In the genomic region with DNA sequence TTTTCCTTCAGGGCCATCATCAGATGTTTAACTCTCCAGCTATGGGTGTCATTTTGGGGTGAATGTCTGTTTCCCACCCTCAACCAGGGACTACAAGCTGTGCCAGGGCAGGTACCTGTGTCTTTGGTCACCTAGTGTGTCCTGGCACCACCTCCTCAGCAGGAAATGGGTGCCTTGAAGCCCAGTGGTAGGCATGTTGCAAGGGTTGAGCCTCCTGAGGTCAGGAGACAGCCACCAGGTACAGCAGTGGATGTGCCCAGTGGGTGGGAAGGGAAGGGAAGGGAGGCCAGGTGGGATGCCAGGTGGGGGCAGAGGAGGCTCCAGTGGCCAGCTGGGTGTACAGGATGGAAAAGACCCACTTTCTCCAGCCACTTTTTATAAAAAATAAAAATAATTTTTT, we compare ENCODE assay signal across 22 cellular contexts. TPM values are rescaled to one million over a fixed set of nuclear protein-coding genes. Genes with fewer than 3 reads are reported as not detected.
DNase-seq lines count a peak whose midpoint lies in the region; ATAC-seq and TF ChIP-seq lines count a peak whose summit lies in the region.
"Had no signal": no experiment of that assay in that cellular context is flagged by ENCODE, and none has a peak within 500 bp of the region (broad histone marks: within the 10 kb centered on the region; RNA-seq: fewer than 3 reads in every experiment).

No MANE protein-coding gene starts in this region.

- no peaks in the 10 kb centered on the region for H3K27me3 ChIP-seq in H9 (ENCODE audit: insufficient read depth, low read length)
- H3K27me3 ChIP-seq in PC-3 (ENCODE audit: low read length) = no peaks in the 10 kb centered on the region
- no peaks in the 10 kb centered on the region for H3K27me3 ChIP-seq in trophoblast cell (ENCODE audit: insufficient read depth, low read length)
- H3K27me3 ChIP-seq: MG63 had no signal

- TF ChIP-seq CTCF in H9 (conservative IDR thresholded peaks at IDR 0.05) = no peak
- TF ChIP-seq CTCF in PC-3 (conservative IDR thresholded peaks at IDR 0.05; ENCODE audit: low read depth, low read length) = no peak
- no peak for TF ChIP-seq CTCF in coronary artery (IDR thresholded peaks at IDR 0.05)

- H2BK5ac ChIP-seq in H9 (ENCODE audit: insufficient read length, low read length) (no peak overlapping the region), trophoblast cell (ENCODE audit: low read depth, low read length, poor library complexity) (peak overlapping the region; percentile 1)

- no peak overlapping the region for H3K56ac ChIP-seq in H9 (ENCODE audit: insufficient read length, low read depth, low read length)

- peaks cover 12% of the 10 kb centered on the region for H3F3A ChIP-seq in PC-3 (ENCODE audit: low read length, unreplicated experiment)

- no peak overlapping the region for H3K4me2 ChIP-seq in H9 (ENCODE audit: insufficient read depth, insufficient read length, low read length)
- H3K4me2 ChIP-seq in PC-3 (ENCODE audit: low read length) = peak overlapping the region; percentile 33; the same call in 1 of the 2 replicates
- H3K4me2 ChIP-seq in trophoblast cell (ENCODE audit: low read length) = no peak overlapping the region
- H3K4me2 ChIP-seq: GM23338 had no signal

- H3K79me1 ChIP-seq in H9 (ENCODE audit: insufficient read depth, low read depth, low read length, poor library complexity, severe bottlenecking) (no peaks in the 10 kb centered on the region), trophoblast cell (ENCODE audit: low read length) (peaks cover 16% of the 10 kb centered on the region)

- H2AFZ ChIP-seq in H9 (ENCODE audit: low read length) (no peak overlapping the region), PC-3 (ENCODE audit: low read length) (no peak overlapping the region), trophoblast cell (ENCODE audit: insufficient read depth, low read length, poor library complexity) (no peak overlapping the region)

- H3K79me2 ChIP-seq in H9 (ENCODE audit: insufficient read depth, low read length) (no peaks in the 10 kb centered on the region), PC-3 (ENCODE audit: low read length) (no peaks in the 10 kb centered on the region), trophoblast cell (ENCODE audit: control insufficient read depth, insufficient read depth, low read length, poor library complexity) (no peaks in the 10 kb centered on the region)

- H4K91ac ChIP-seq in H9 (ENCODE audit: insufficient read length, low read depth, low read length) = no peak overlapping the region
- peak overlapping the region; percentile 73 for H4K91ac ChIP-seq in trophoblast cell (ENCODE audit: low read depth, low read length)

- no peaks in the 10 kb centered on the region for H3K23me2 ChIP-seq in H9 (ENCODE audit: insufficient read length, low read depth, low read length, poor library complexity, severe bottlenecking)

- H3K23ac ChIP-seq in H9 (ENCODE audit: insufficient read length, low read depth, low read length) (no peak overlapping the region), trophoblast cell (ENCODE audit: low read length) (no peak overlapping the region)

- H3T11ph ChIP-seq in H9 (ENCODE audit: low read length) = no peak overlapping the region

- no peak overlapping the region for H3K14ac ChIP-seq in H9 (ENCODE audit: insufficient read depth, low read length)
- peak overlapping the region; percentile 2 for H3K14ac ChIP-seq in trophoblast cell (ENCODE audit: low read length)

- no peak for DNase-seq in H9
- no peak for DNase-seq in PC-3
- DNase-seq in coronary artery (ENCODE audit: low spot score) = peak; percentile 46
- DNase-seq in trophoblast cell = no peak
- DNase-seq in stimulated activated CD4-positive, alpha-beta T cell treated with anti-CD3 and anti-CD28 coated beads, Interleukin-2, amount 100 ng/mL, for 24 hours = no peak
- DNase-seq: C1 segment of cervical spinal cord; Caco-2; CD8-positive, alpha-beta T cell; HCEC 1CT; KBM-7; NCI-H1105 treated with DMSO at 0.1 percent for 48 hours; NCI-H146; NCI-H1930; NCI-H2107; NCI-H524 treated with DMSO at 0.1 percent for 48 hours; NCI-H774; SHP77 had no signal

- no peak overlapping the region for H3K4me3 ChIP-seq in PC-3 (ENCODE audit: low read length)
- H3K4me3 ChIP-seq in coronary artery = no peak overlapping the region
- H3K4me3 ChIP-seq in trophoblast cell (ENCODE audit: low read depth, low read length) = no peak overlapping the region
- H3K4me3 ChIP-seq: GM23338, MG63 had no signal

- H3K4ac ChIP-seq in H9 (ENCODE audit: low read depth, low read length) = no peak overlapping the region
- H3K4ac ChIP-seq in trophoblast cell (ENCODE audit: low read depth, low read length) = no peak overlapping the region

- CTCF ChIA-PET in PC-3 (lab: Charles Lee) = no interaction called here

- no peaks in the 10 kb centered on the region for H3K9me2 ChIP-seq in PC-3 (replicated peaks; ENCODE audit: low read length)

- H3K36me3 ChIP-seq in PC-3 (ENCODE audit: low read depth, low read length) = no peaks in the 10 kb centered on the region
- H3K36me3 ChIP-seq in trophoblast cell (ENCODE audit: control insufficient read depth in 1 of 2, insufficient read depth in 2 of 2, low read length in 2 of 2) = no peaks in the 10 kb centered on the region
- H3K36me3 ChIP-seq: MG63 had no signal

- H4K20me1 ChIP-seq in H9 (ENCODE audit: control insufficient read depth, insufficient read depth, insufficient read length) = no peaks in the 10 kb centered on the region
- H4K20me1 ChIP-seq in PC-3 (ENCODE audit: low read length) = no peaks in the 10 kb centered on the region

- H2BK12ac ChIP-seq in H9 (ENCODE audit: insufficient read length, low read depth, low read length) (no peak overlapping the region), trophoblast cell (ENCODE audit: low read length) (peak overlapping the region; percentile 37)

- no peak overlapping the region for H3K27ac Mint-ChIP-seq in H9
- H3K27ac Mint-ChIP-seq: CD8-positive, alpha-beta T cell; GM23338 had no signal

- H4K12ac ChIP-seq in trophoblast cell (ENCODE audit: low read depth, low read length) = no peak overlapping the region

- intact Hi-C loops in PC-3 (cut with micrococcal nuclease) = no loop called here

- H3K9ac ChIP-seq in H9 (ENCODE audit: extremely low read depth, insufficient read length, low read length) (no peak overlapping the region), PC-3 (ENCODE audit: low read length) (peak overlapping the region; percentile 78), trophoblast cell (ENCODE audit: low read length) (no peak overlapping the region)

- no peak overlapping the region for H2BK20ac ChIP-seq in H9 (ENCODE audit: low read depth, low read length, poor library complexity, severe bottlenecking)

- peaks cover 2 to 4% of the 10 kb centered on the region in 2 experiments; a peak in 3 of 4 replicates for H3K4me1 Mint-ChIP-seq in H9
- H3K4me1 Mint-ChIP-seq: GM23338 had no signal

- POLR2A ChIA-PET in PC-3 (lab: Charles Lee; ENCODE audit: unreplicated experiment) = no interaction called here

- H3K36me3 Mint-ChIP-seq in H9 (ENCODE audit: insufficient read depth in 1 of 3, low read depth in 3 of 3) = peaks cover 0 to 6% (median 0%) of the 10 kb centered on the region in 3 experiments; a peak in 1 of 7 replicates
- H3K36me3 Mint-ChIP-seq: CD8-positive, alpha-beta T cell had no signal

- no peaks in the 10 kb centered on the region for H3K4me1 ChIP-seq in H9 (ENCODE audit: insufficient read depth, low read length)
- H3K4me1 ChIP-seq in PC-3 (ENCODE audit: insufficient read depth, low read length) = peaks cover 54% of the 10 kb centered on the region
- peaks cover 3 to 5% of the 10 kb centered on the region in 2 experiments for H3K4me1 ChIP-seq in trophoblast cell (ENCODE audit: control insufficient read depth in 1 of 2, insufficient read depth in 2 of 2, low read length in 2 of 2)
- H3K4me1 ChIP-seq: Caco-2 had no signal

- H3K18ac ChIP-seq in H9 (ENCODE audit: insufficient read length, low read depth, low read length) (peak overlapping the region; percentile 59), trophoblast cell (ENCODE audit: low read length) (peak overlapping the region; percentile 24)

- no peak overlapping the region for H3K4me3 Mint-ChIP-seq in H9
- H3K4me3 Mint-ChIP-seq: CD8-positive, alpha-beta T cell; GM23338 had no signal

- no peak overlapping the region for H4K5ac ChIP-seq in H9 (ENCODE audit: insufficient read length, low read depth, low read length)

- H3K27ac ChIP-seq in H9 (ENCODE audit: insufficient read length, low read depth, low read length) (no peak overlapping the region), PC-3 (ENCODE audit: low read length) (peak overlapping the region; percentile 93), coronary artery (no peak overlapping the region), trophoblast cell (ENCODE audit: low read depth, low read length) (no peak overlapping the region)
- H3K27ac ChIP-seq: HL-60 had no signal

- no TSS peak for BruUV-seq in PC-3 (replicated peaks; lab: Mats Ljungman, UMichigan)

- no peak overlapping the region for H2BK15ac ChIP-seq in H9 (ENCODE audit: low read depth, low read length)

- H2BK120ac ChIP-seq in H9 (ENCODE audit: low read depth, low read length, poor library complexity, severe bottlenecking) = no peak overlapping the region
- H2BK120ac ChIP-seq in trophoblast cell (ENCODE audit: insufficient read depth, low read length, poor library complexity) = peak overlapping the region; percentile 14

- H4K8ac ChIP-seq in H9 (replicated peaks; ENCODE audit: insufficient read length, low read depth, low read length) (no peak overlapping the region), trophoblast cell (ENCODE audit: low read depth, low read length) (no peak overlapping the region)

- H3K9me3 Mint-ChIP-seq in H9 = peaks cover 7 to 9% of the 10 kb centered on the region in 2 experiments; a peak in 4 of 5 replicates
- H3K9me3 Mint-ChIP-seq: CD8-positive, alpha-beta T cell had no signal

- no peaks in the 10 kb centered on the region for H3K27me3 Mint-ChIP-seq in H9 (ENCODE audit: low read depth)

- H3K9me3 ChIP-seq in H9 (ENCODE audit: control insufficient read depth, low read depth, low read length) (peaks cover 3% of the 10 kb centered on the region), PC-3 (ENCODE audit: low read length) (no peaks in the 10 kb centered on the region), trophoblast cell (ENCODE audit: insufficient read depth, low read depth, low read length) (no peaks in the 10 kb centered on the region)
- H3K9me3 ChIP-seq: Caco-2, MG63 had no signal

- no peak for ATAC-seq in PC-3
- no peak for ATAC-seq in GM21515 (IDR thresholded peaks at IDR 0.05; ENCODE audit: unreplicated experiment)
- ATAC-seq in HG02870 (IDR thresholded peaks at IDR 0.05; ENCODE audit: unreplicated experiment) = no peak
- ATAC-seq: CD8-positive, alpha-beta T cell; GM23338 had no signal

- H2AK5ac ChIP-seq in H9 (ENCODE audit: insufficient read length, low read length) = no peak overlapping the region
- peak overlapping the region; percentile 50 for H2AK5ac ChIP-seq in trophoblast cell (ENCODE audit: low read length)

RNA-seq across cellular contexts. Expression of a gene that starts 25.5 kb away (rescaled TPM):
- total RNA-seq in H9 (2021) (3.1 and 3.2 TPM in 2 replicates), PC-3 (2014; rRNA removed) (118 and 130 TPM in 2 replicates)
- polyA plus RNA-seq in trophoblast cell (2013) = 6.4 and 6.6 TPM in 2 replicates
- total RNA-seq: CD8-positive, alpha-beta T cell had no signal

Comparison
In these comparisons a context has a peak if more than half of its experiments do, and no peak if none do; other contexts are left out.
1. RNA of a gene that starts 25.5 kb away (total RNA-seq): 118 to 130 TPM in PC-3; 3.1 to 3.2 TPM in H9; every median in the first group is over 10 times any median in the second.